Comparison of ENCODE assay signal across 15 cellular contexts in the genomic region with DNA sequence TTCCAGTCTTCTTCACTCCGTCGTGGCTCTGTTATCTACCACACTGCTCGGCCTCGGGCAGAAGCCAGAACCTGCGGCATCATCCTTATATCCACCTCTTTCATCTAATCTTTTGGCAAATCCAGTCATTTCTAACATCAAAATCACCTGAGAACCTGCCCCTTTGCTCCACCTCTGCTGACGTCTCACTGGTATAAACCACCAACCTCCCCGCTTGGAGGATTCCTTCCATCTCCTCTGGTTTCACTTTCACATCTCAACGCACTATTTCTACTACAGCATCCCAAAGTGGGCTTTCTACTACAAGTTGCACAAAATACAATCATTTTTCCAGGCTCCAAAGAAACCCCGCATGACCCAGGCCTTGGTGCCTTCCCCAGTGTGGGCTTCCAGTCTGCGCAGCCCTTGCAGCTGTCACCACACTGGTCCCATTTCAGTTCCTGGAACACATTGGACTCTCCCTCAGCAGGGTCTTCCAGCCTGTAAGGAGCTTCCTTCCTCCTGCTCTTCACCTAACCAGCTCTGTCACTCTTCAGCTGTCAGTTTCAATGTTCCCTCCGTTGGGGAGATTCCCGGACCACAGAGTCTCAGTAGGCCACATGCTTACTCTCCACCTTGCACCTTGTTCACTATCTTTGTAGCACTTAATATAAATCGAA.
DNase-seq lines count a peak whose midpoint lies in the region; ATAC-seq lines count a peak whose summit lies in the region.
"Had no signal": no experiment of that assay in that cellular context is flagged by ENCODE, and none has a peak within 500 bp of the region (broad histone marks: within the 10 kb centered on the region; RNA-seq: fewer than 3 reads in every experiment).

No MANE protein-coding gene starts in this region.

- ATAC-seq in activated CD8-positive, alpha-beta T cell treated with anti-CD3 and anti-CD28 coated beads, Interleukin-2, amount 10 ng/mL, durations not matched to agents 7 days and 5 days: peak; percentile 73
- ATAC-seq in HG03439 (IDR thresholded peaks at IDR 0.05; ENCODE audit: unreplicated experiment): no peak
- ATAC-seq: GM23338 had no signal

- intact Hi-C loops in posterior vena cava (cut with DNase I): no loop called here

- no peak overlapping the region for H3K27ac Mint-ChIP-seq in activated CD8-positive, alpha-beta T cell treated with anti-CD3 and anti-CD28 coated beads, Interleukin-2, amount 10 ng/mL, durations not matched to agents 7 days and 5 days
- H3K27ac Mint-ChIP-seq in immature natural killer cell: no peak overlapping the region
- H3K27ac Mint-ChIP-seq: GM23338 had no signal

- H3K36me3 Mint-ChIP-seq in activated CD8-positive, alpha-beta T cell treated with anti-CD3 and anti-CD28 coated beads, Interleukin-2, amount 10 ng/mL, durations not matched to agents 7 days and 5 days (ENCODE audit: low read depth): peaks cover 30% of the 10 kb centered on the region
- peaks cover 26 to 36% (median 33%) of the 10 kb centered on the region in 3 donors for H3K36me3 Mint-ChIP-seq in immature natural killer cell

- H3K27me3 Mint-ChIP-seq in activated CD8-positive, alpha-beta T cell treated with anti-CD3 and anti-CD28 coated beads, Interleukin-2, amount 10 ng/mL, durations not matched to agents 7 days and 5 days (ENCODE audit: low read depth): no peaks in the 10 kb centered on the region
- peaks cover 4 to 17% (median 5%) of the 10 kb centered on the region in 3 donors for H3K27me3 Mint-ChIP-seq in immature natural killer cell (ENCODE audit: low read depth in 3 of 3)

- CTCF ChIA-PET in activated CD8-positive, alpha-beta T cell treated with anti-CD3 and anti-CD28 coated beads, Interleukin-2, amount 10 ng/mL, durations not matched to agents 7 days and 5 days (lab: Charles Lee): interaction anchor here (0.8 to 2.7 kb wide), 6 partner anchors 12 to 86 kb away, joined by 3 to 15 read pairs (median 4); partner anchors contain the start of gene PRKCQ

- H3K4me3 Mint-ChIP-seq in activated CD8-positive, alpha-beta T cell treated with anti-CD3 and anti-CD28 coated beads, Interleukin-2, amount 10 ng/mL, durations not matched to agents 7 days and 5 days: no peak overlapping the region
- H3K4me3 Mint-ChIP-seq in immature natural killer cell: no peak overlapping the region
- H3K4me3 Mint-ChIP-seq: GM23338 had no signal

- POLR2A ChIA-PET in activated CD8-positive, alpha-beta T cell treated with anti-CD3 and anti-CD28 coated beads, Interleukin-2, amount 10 ng/mL, durations not matched to agents 7 days and 5 days (lab: Charles Lee): interaction anchor here (0.7 to 3.0 kb wide), 3 partner anchors 17 to 48 kb away, joined by 3 to 17 read pairs (median 3); no protein-coding TSS in a partner anchor

- DNase-seq in stimulated activated CD4-positive, alpha-beta T cell treated with anti-CD3 and anti-CD28 coated beads, Interleukin-2, amount 100 ng/mL, for 24 hours: peak; percentile 30 to 42
- no peak for DNase-seq in stimulated activated CD4-positive, alpha-beta T cell treated with anti-CD3 and anti-CD28 coated beads, Interleukin-12 subunit alpha, Interleukin-12 subunit beta, amount 100 ng/mL, for 4 hours
- peak; percentile 84 for DNase-seq in activated CD8-positive, alpha-beta T cell treated with anti-CD3 and anti-CD28 coated beads, Interleukin-2, amount 10 ng/mL, durations not matched to agents 7 days and 5 days
- DNase-seq in immature natural killer cell (peak; percentile 71), KG1 (lab: John Stamatoyannopoulos, UW) (no peak), NCI-H1930 (lab: John Stamatoyannopoulos, UW) (no peak), posterior vena cava (ENCODE audit: low spot score) (no peak)
- DNase-seq: amygdala, IMR-90, NCI-H2081 treated with DMSO at 0.1 percent for 48 hours, ovary, PC-9, thyroid gland had no signal

- H3K4me1 Mint-ChIP-seq in activated CD8-positive, alpha-beta T cell treated with anti-CD3 and anti-CD28 coated beads, Interleukin-2, amount 10 ng/mL, durations not matched to agents 7 days and 5 days (ENCODE audit: low read depth): peaks cover 29% of the 10 kb centered on the region
- H3K4me1 Mint-ChIP-seq in immature natural killer cell: peaks cover 0 to 2% of the 10 kb centered on the region in 2 donors
- H3K4me1 Mint-ChIP-seq: GM23338 had no signal

- no peaks in the 10 kb centered on the region for H3K9me3 Mint-ChIP-seq in activated CD8-positive, alpha-beta T cell treated with anti-CD3 and anti-CD28 coated beads, Interleukin-2, amount 10 ng/mL, durations not matched to agents 7 days and 5 days (ENCODE audit: insufficient read depth)
- H3K9me3 Mint-ChIP-seq in immature natural killer cell: no peaks in the 10 kb centered on the region
- H3K9me3 Mint-ChIP-seq: GM23338 had no signal

Comparison
In these comparisons a context has a peak if more than half of its experiments do, and no peak if none do; other contexts are left out.
1. DNase-seq: peak in stimulated activated CD4-positive, alpha-beta T cell treated with anti-CD3 and anti-CD28 coated beads, Interleukin-2, amount 100 ng/mL, for 24 hours (2 of 2), activated CD8-positive, alpha-beta T cell treated with anti-CD3 and anti-CD28 coated beads, Interleukin-2, amount 10 ng/mL, durations not matched to agents 7 days and 5 days (single experiment) and immature natural killer cell (3 of 3); none in stimulated activated CD4-positive, alpha-beta T cell treated with anti-CD3 and anti-CD28 coated beads, Interleukin-12 subunit alpha, Interleukin-12 subunit beta, amount 100 ng/mL, for 4 hours (single experiment), KG1 (single experiment), NCI-H1930 (0 of 2) and posterior vena cava (single experiment).